ENCODE assay signal across 16 cellular contexts in the genomic region with DNA sequence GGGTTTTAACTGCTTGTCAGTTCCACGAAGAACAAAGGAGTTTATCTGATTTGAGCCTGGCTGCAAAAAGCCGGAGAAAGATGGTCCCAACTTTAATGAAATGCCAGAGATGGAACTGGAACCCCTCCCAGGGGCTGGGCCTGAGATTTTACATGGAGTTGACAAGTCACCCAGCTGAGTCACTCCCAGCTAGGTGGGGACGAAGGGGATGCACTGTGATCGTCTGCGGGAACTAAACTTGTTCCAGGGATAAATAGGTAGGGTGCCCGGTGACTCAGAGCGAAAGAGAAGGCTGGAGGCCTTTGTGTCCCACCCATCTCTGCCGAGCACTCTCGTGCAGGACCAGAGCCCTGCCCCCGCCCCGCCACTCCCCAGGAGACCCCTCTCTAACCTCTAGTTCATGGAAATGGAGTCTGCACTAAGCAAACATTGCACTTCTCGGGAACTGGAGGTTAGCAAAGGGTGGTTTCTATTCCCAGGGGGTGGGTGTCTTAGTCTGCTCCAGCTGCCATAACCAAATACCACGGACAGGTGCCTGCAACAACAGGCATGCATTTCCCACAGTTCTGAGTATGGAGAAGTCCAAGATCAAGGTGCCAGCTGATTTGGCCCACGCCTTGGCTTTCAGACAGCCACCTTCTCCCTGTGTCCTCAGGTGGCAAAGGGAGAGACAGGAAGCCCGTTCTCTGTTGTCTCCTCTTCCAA.
A peak's percentile ranks its signal among the peaks of the same experiment; 100 is the strongest.
DNase-seq lines count a peak whose midpoint lies in the region; ATAC-seq, FAIRE-seq and TF ChIP-seq lines count a peak whose summit lies in the region.
"Had no signal": no experiment of that assay in that cellular context is flagged by ENCODE, and none has a peak within 500 bp of the region (broad histone marks: within the 10 kb centered on the region; RNA-seq: fewer than 3 reads in every experiment).

No MANE protein-coding gene starts in this region.

- peaks cover 10% of the 10 kb centered on the region for H3K4me1 Mint-ChIP-seq in astrocyte (ENCODE audit: low read depth, unreplicated experiment)
- H3K4me1 Mint-ChIP-seq in CD8-positive, alpha-beta T cell (ENCODE audit: low read depth), result no peaks in the 10 kb centered on the region
- H3K4me1 Mint-ChIP-seq: B cell had no signal

- no peak overlapping the region for H3K4me3 Mint-ChIP-seq in astrocyte (ENCODE audit: unreplicated experiment)
- H3K4me3 Mint-ChIP-seq in CD8-positive, alpha-beta T cell, result no peak overlapping the region
- H3K4me3 Mint-ChIP-seq: activated CD4-positive, alpha-beta memory T cell treated with anti-CD3 and anti-CD28 coated beads for 36 hours; B cell had no signal

- H4K20me1 ChIP-seq in astrocyte (ENCODE audit: insufficient read depth, low read length) (no peaks in the 10 kb centered on the region), neural cell (ENCODE audit: insufficient read depth) (no peaks in the 10 kb centered on the region)

- H3K36me3 ChIP-seq in astrocyte (ENCODE audit: insufficient read depth, low read length) (no peaks in the 10 kb centered on the region), neural cell (ENCODE audit: insufficient read depth, low read length) (no peaks in the 10 kb centered on the region)
- no peaks in the 10 kb centered on the region for H3K36me3 ChIP-seq in CD8-positive, alpha-beta T cell (ENCODE audit: insufficient read depth, low read length)
- H3K36me3 ChIP-seq: gastroesophageal sphincter had no signal

- no peak for TF ChIP-seq POLR2A in lower leg skin (IDR thresholded peaks at IDR 0.05)

- FAIRE-seq in astrocyte (lab: Jason Lieb, UNC), result no peak
- FAIRE-seq: G401.6, kidney had no signal

- TF ChIP-seq EP300 in neural cell (conservative IDR thresholded peaks at IDR 0.05; ENCODE audit: poor library complexity, severe bottlenecking), result no peak

- intact Hi-C loops in lower leg skin (cut with DNase I; ENCODE audit: low total_unique reads), result no loop called here
- intact Hi-C loops in CD8-positive, alpha-beta T cell (cut with DNase I, micrococcal nuclease), result no loop called here

- H3K9ac ChIP-seq in astrocyte (ENCODE audit: low read length) (peak overlapping the region; percentile 59), neural cell (ENCODE audit: low read length) (peak overlapping the region; percentile 49)

- H3K27me3 ChIP-seq in astrocyte (ENCODE audit: insufficient read depth, low read length) (peaks cover 9% of the 10 kb centered on the region), neural cell (ENCODE audit: insufficient read depth, low read depth, low read length) (peaks cover 3% of the 10 kb centered on the region)
- peaks cover 7% of the 10 kb centered on the region for H3K27me3 ChIP-seq in CD8-positive, alpha-beta T cell (ENCODE audit: insufficient read depth, low read length)

- H3K79me2 ChIP-seq in astrocyte (ENCODE audit: insufficient read depth, low read length) (no peaks in the 10 kb centered on the region), neural cell (replicated peaks; ENCODE audit: insufficient read depth, low read length) (no peaks in the 10 kb centered on the region)

- ATAC-seq in GM19455 (IDR thresholded peaks at IDR 0.05; ENCODE audit: unreplicated experiment) (no peak), HG02678 (IDR thresholded peaks at IDR 0.05; ENCODE audit: unreplicated experiment) (no peak)
- no peak for ATAC-seq in CD8-positive, alpha-beta T cell

- no peaks in the 10 kb centered on the region for H3K9me3 Mint-ChIP-seq in astrocyte (ENCODE audit: unreplicated experiment)
- H3K9me3 Mint-ChIP-seq in CD8-positive, alpha-beta T cell, result no peaks in the 10 kb centered on the region
- H3K9me3 Mint-ChIP-seq: activated CD4-positive, alpha-beta memory T cell treated with anti-CD3 and anti-CD28 coated beads for 36 hours; activated T-helper 2 cell treated with anti-CD3 and anti-CD28 coated beads, Interferon-gamma antibody, Interleukin-2, Interleukin-4, amounts not matched to agents 10 μg/mL and 5 μg/mL and 100 μg/mL, durations not matched to agents 14 hours and 24 hours and 36 hours had no signal

- no peaks in the 10 kb centered on the region for H3K9me2 ChIP-seq in neural cell (ENCODE audit: insufficient read depth, low read length)

- DNase-seq in Daoy (ENCODE audit: low read depth) (peak; percentile 53), NCI-H1092 (lab: John Stamatoyannopoulos, UW) (peak; percentile 21), astrocyte (ENCODE audit: low read depth) (no peak), lower leg skin (ENCODE audit: low spot score in 2 of 2) (no peak)
- no peak for DNase-seq in CD8-positive, alpha-beta T cell
- DNase-seq: activated CD4-positive, alpha-beta memory T cell treated with anti-CD3 and anti-CD28 coated beads for 36 hours; effector CD8-positive, alpha-beta T cell; kidney; SHP77 treated with DMSO at 0.1 percent for 48 hours had no signal

- CTCF ChIA-PET in CD8-positive, alpha-beta T cell (lab: Charles Lee), result interaction anchor here (0.6 kb wide), 1 partner anchor 256 kb away, joined by 3 read pairs; no protein-coding TSS in a partner anchor

- peak overlapping the region; percentile 67 for H2AFZ ChIP-seq in astrocyte (ENCODE audit: low read depth, low read length)
- H2AFZ ChIP-seq in neural cell (ENCODE audit: low read depth, low read length), result no peak overlapping the region

- H3K36me3 Mint-ChIP-seq in astrocyte (ENCODE audit: low read depth, unreplicated experiment), result no peaks in the 10 kb centered on the region
- H3K36me3 Mint-ChIP-seq in CD8-positive, alpha-beta T cell, result no peaks in the 10 kb centered on the region
- H3K36me3 Mint-ChIP-seq: activated CD4-positive, alpha-beta memory T cell treated with anti-CD3 and anti-CD28 coated beads for 36 hours had no signal

- 36 to 37% methylated on average over 15 of the region's 15 CpGs for WGBS in lower leg skin, 2 donors

- H3K27me3 Mint-ChIP-seq in astrocyte (ENCODE audit: low read depth, unreplicated experiment), result peaks cover 29% of the 10 kb centered on the region
- peaks cover 36% of the 10 kb centered on the region for H3K27me3 Mint-ChIP-seq in CD8-positive, alpha-beta T cell (ENCODE audit: low read depth)

- no peak overlapping the region for H3K27ac Mint-ChIP-seq in astrocyte (ENCODE audit: unreplicated experiment)
- H3K27ac Mint-ChIP-seq in CD8-positive, alpha-beta T cell, result no peak overlapping the region
- H3K27ac Mint-ChIP-seq: activated CD4-positive, alpha-beta memory T cell treated with anti-CD3 and anti-CD28 coated beads for 36 hours; activated T-helper 2 cell treated with anti-CD3 and anti-CD28 coated beads, Interferon-gamma antibody, Interleukin-2, Interleukin-4, amounts not matched to agents 10 μg/mL and 5 μg/mL and 100 μg/mL, durations not matched to agents 14 hours and 24 hours and 36 hours; B cell had no signal

- H3K9me3 ChIP-seq in astrocyte (ENCODE audit: insufficient read depth, low read depth, low read length) (no peaks in the 10 kb centered on the region), neural cell (ENCODE audit: low read length) (no peaks in the 10 kb centered on the region)
- no peaks in the 10 kb centered on the region for H3K9me3 ChIP-seq in CD8-positive, alpha-beta T cell (ENCODE audit: low read length)
- H3K9me3 ChIP-seq: gastroesophageal sphincter had no signal

- peak overlapping the region; percentile 36 for H3K4me3 ChIP-seq in astrocyte (ENCODE audit: insufficient read depth, low read depth, low read length)
- H3K4me3 ChIP-seq in neural cell (ENCODE audit: low read length), result peak overlapping the region; percentile 58
- H3K4me3 ChIP-seq in lower leg skin (ENCODE audit: low read depth, poor library complexity, severe bottlenecking), result no peak overlapping the region
- no peak overlapping the region for H3K4me3 ChIP-seq in CD8-positive, alpha-beta T cell (ENCODE audit: low read depth, low read length)

- POLR2A ChIA-PET in CD8-positive, alpha-beta T cell (lab: Charles Lee), result no interaction called here

- peaks cover 15% of the 10 kb centered on the region for H3F3A ChIP-seq in neural cell (ENCODE audit: insufficient read depth, low read length, poor library complexity, severe bottlenecking)

- H3K4me2 ChIP-seq in astrocyte (ENCODE audit: low read length) (peak overlapping the region; percentile 80), neural cell (ENCODE audit: low read length) (peak overlapping the region; percentile 70)

- no peak overlapping the region for H3K27ac ChIP-seq in astrocyte (ENCODE audit: low read depth, low read length)
- H3K27ac ChIP-seq in neural cell (ENCODE audit: low read length), result peak overlapping the region; percentile 61
- no peak overlapping the region for H3K27ac ChIP-seq in CD8-positive, alpha-beta T cell (ENCODE audit: low read depth, low read length)
- H3K27ac ChIP-seq: gastroesophageal sphincter had no signal

- peaks cover 16% of the 10 kb centered on the region for H3K4me1 ChIP-seq in astrocyte (ENCODE audit: insufficient read depth, low read length)
- H3K4me1 ChIP-seq in CD8-positive, alpha-beta T cell (ENCODE audit: insufficient read depth, low read length), result no peaks in the 10 kb centered on the region

- no peak for TF ChIP-seq CTCF in astrocyte (IDR thresholded peaks at IDR 0.05; ENCODE audit: insufficient read depth, low read depth, low read length)
- TF ChIP-seq CTCF in neural cell (IDR thresholded peaks at IDR 0.05; ENCODE audit: poor library complexity, severe bottlenecking), result no peak
- TF ChIP-seq CTCF in lower leg skin (IDR thresholded peaks at IDR 0.05), result no peak
- no peak for TF ChIP-seq CTCF in CD8-positive, alpha-beta T cell (IDR thresholded peaks at IDR 0.05)

- TF ChIP-seq RAD21 in neural cell (conservative IDR thresholded peaks at IDR 0.05), result no peak

TF ChIP-seq in neural cell, 6 proteins besides CTCF, POLR2A, EP300 and RAD21 (continues in another document):
- no peak for TF ChIP-seq MXI1 (conservative IDR thresholded peaks at IDR 0.05; ENCODE audit: poor library complexity, severe bottlenecking)

Comparison
In these comparisons a context has a peak if more than half of its experiments do, and no peak if none do; other contexts are left out.
1. DNase-seq: peak in Daoy (single experiment) and NCI-H1092 (single experiment); none in astrocyte (single experiment), lower leg skin (0 of 2) and CD8-positive, alpha-beta T cell (0 of 7).
2. H3K4me3 ChIP-seq: peak in astrocyte (single experiment) and neural cell (single experiment); none in lower leg skin (single experiment) and CD8-positive, alpha-beta T cell (single experiment).